In the genomic region with DNA sequence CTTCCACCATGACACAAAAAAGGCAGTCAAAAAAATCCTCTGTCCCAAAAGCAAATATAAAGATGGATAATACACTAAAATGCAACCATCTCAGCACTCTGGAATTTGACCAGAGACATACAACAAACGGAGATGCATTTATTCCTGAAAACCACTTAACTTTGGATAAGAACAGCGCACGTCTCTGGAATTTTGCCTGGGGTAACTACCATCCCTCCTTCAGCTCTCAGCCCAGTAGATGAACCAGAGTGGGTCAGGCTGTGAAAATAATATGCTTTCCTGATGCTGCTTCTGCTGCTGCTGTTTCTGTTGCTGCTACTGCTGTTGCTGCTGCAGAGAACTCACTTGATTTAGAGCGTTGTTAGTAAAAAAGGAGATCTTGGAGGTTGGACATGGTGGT, we compare ENCODE assay signal across 17 cellular contexts.
"Had no signal": no experiment of that assay in that cellular context is flagged by ENCODE, and none has a peak within 500 bp of the region (broad histone marks: within the 10 kb centered on the region; RNA-seq: fewer than 3 reads in every experiment).

No MANE protein-coding gene starts in this region.

- ATAC-seq: effector memory CD8-positive, alpha-beta T cell; gastrocnemius medialis; heart left ventricle; left cardiac atrium; stimulated activated effector memory CD8-positive, alpha-beta T cell treated with anti-CD3 and anti-CD28 coated beads, Interleukin-12 subunit alpha, Interleukin-12 subunit beta, amount 100 ng/mL, for 72 hours had no signal

- H3K4me3 ChIP-seq: gastrocnemius medialis, heart left ventricle, lung, neural progenitor cell, thoracic aorta had no signal

- H3K4me1 ChIP-seq: gastrocnemius medialis, heart left ventricle, parathyroid adenoma had no signal

- H3K4me2 ChIP-seq: neural progenitor cell had no signal

- H2AFZ ChIP-seq: neural progenitor cell, parathyroid adenoma had no signal

- H3K27me3 ChIP-seq: gastrocnemius medialis, neural progenitor cell had no signal

- H3K36me3 ChIP-seq: gastrocnemius medialis, heart left ventricle, neural progenitor cell, thoracic aorta had no signal

- H3K27ac ChIP-seq: epithelial cell of prostate, gastrocnemius medialis, heart left ventricle, neural progenitor cell, parathyroid adenoma, thoracic aorta had no signal

- H3K9ac ChIP-seq: neural progenitor cell, parathyroid adenoma had no signal

- H3K9me3 ChIP-seq: gastrocnemius medialis, thoracic aorta had no signal

- DNase-seq: activated B cell treated with CpG ODN at 0.5 μM for 24 hours; activated CD4-positive, alpha-beta T cell treated with anti-CD3 and anti-CD28 coated beads, Interleukin-2, amount 10 ng/mL, durations not matched to agents 24 days and 14 days; activated naive CD8-positive, alpha-beta T cell treated with anti-CD3 and anti-CD28 coated beads for 36 hours; cerebellar nuclear complex; effector memory CD8-positive, alpha-beta T cell; gastrocnemius medialis; heart left ventricle; immature natural killer cell; left cardiac atrium; naive B cell; retina had no signal
